In the genomic region with DNA sequence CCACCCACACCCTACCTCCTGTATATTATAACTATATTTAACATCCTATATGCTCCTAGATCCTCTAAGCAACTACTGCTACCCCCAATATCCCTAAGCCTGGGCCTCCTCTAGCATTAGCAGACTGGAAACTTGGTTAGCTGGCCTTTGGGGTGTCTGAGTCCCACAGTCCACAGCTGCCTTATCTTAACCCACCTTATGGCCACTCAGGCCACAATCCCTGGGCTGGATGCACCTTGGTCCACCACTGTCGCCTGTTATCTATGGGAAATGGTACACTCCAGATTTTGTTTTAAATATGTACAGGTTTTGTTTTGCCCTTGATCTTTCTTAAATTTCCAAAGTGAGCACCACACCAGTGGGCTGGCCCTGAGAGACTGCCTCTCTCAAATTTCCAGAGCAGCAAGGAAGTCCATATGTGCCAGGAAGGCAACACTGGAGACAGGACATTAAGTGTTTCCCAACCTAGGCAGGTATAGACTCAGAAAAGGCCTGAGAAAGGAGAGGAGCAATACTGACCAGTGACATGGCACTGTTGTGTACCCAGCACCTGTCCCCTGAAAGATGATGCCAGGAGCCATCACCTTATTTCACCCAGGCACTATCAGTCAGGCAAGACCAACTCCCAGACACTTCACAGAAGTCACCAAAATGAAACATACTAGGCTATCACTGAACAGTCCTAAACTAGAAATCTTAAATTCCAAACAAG, we compare ENCODE assay signal across 31 cellular contexts. TPM values are rescaled to one million over a fixed set of nuclear protein-coding genes. Genes with fewer than 3 reads are reported as not detected.
"Had no signal": no experiment of that assay in that cellular context is flagged by ENCODE, and none has a peak within 500 bp of the region (broad histone marks: within the 10 kb centered on the region; RNA-seq: fewer than 3 reads in every experiment).

No MANE protein-coding gene starts in this region.

- ATAC-seq: activated T-cell treated with anti-CD3 and anti-CD28 coated beads, Interleukin-2, amount 50 U/mL, for 72 hours had no signal

- H3K4me1 ChIP-seq: adrenal gland, Peyer's patch, SJCRH30 had no signal

- H3K27me3 ChIP-seq: Peyer's patch, SJCRH30 had no signal

- H3K9me3 ChIP-seq: adrenal gland, Peyer's patch, SJCRH30, SK-N-SH had no signal

- H3K27ac ChIP-seq: adrenal gland, Peyer's patch, RWPE1, SJCRH30, VCaP had no signal

- H3K36me3 ChIP-seq: adrenal gland, Peyer's patch, SJCRH30 had no signal

- DNase-seq: activated CD4-positive, alpha-beta memory T cell treated with anti-CD3 and anti-CD28 coated beads for 36 hours; activated CD4-positive, alpha-beta T cell treated with anti-CD3 and anti-CD28 coated beads, Interleukin-2, amount 10 ng/mL, durations not matched to agents 7 days and 5 days; activated CD4-positive, CD25-positive, alpha-beta regulatory T cell; activated gamma-delta T cell treated with Interleukin-2 at 50 U/mL for 16 hours; activated naive CD4-positive, alpha-beta T cell treated with anti-CD3 and anti-CD28 coated beads, Interleukin-2, amount 10 ng/mL, durations not matched to agents 7 days and 5 days; activated naive CD8-positive, alpha-beta T cell treated with anti-CD3 and anti-CD28 coated beads for 36 hours; activated T-cell treated with anti-CD3 and anti-CD28 coated beads, Interleukin-2, amount 50 U/mL, for 72 hours; adrenal gland; anterior cingulate cortex; cerebellar nuclear complex; KG1; NCI-H1092; NCI-H1417; NCI-H1930; NCI-H2171 treated with DMSO at 0.1 percent for 48 hours; NCI-H226; NCI-H510A; NCI-H526 treated with DMSO at 0.1 percent for 48 hours; NCI-H82; Peyer's patch; Right ventricle myocardium superior; SJCRH30; SK-N-SH; T-helper 1 cell had no signal

- H3K4me3 ChIP-seq: adrenal gland, Peyer's patch, SJCRH30 had no signal

RNA-seq across cellular contexts. Expression of gene PFKFB1, which starts 0.9 kb away (rescaled TPM):
- total RNA-seq: LHCN-M2, M059J, Peyer's patch had no signal

RNA-seq across cellular contexts. Expression of gene ALAS2, which starts 37.7 kb away (rescaled TPM):
- total RNA-seq: activated CD4-positive, alpha-beta memory T cell treated with anti-CD3 and anti-CD28 coated beads for 36 hours; activated CD4-positive, alpha-beta T cell treated with anti-CD3 and anti-CD28 coated beads, Interleukin-2, amount 10 ng/mL, durations not matched to agents 7 days and 5 days; activated CD8-positive, alpha-beta memory T cell treated with anti-CD3 and anti-CD28 coated beads for 36 hours; activated naive CD8-positive, alpha-beta T cell treated with anti-CD3 and anti-CD28 coated beads for 36 hours; activated T-cell treated with anti-CD3 and anti-CD28 coated beads, Interleukin-2, amount 50 U/mL, for 72 hours; activated T-helper 2 cell treated with anti-CD3 and anti-CD28 coated beads, Interferon-gamma antibody, Interleukin-2, Interleukin-4, amounts not matched to agents 10 μg/mL and 5 μg/mL and 100 μg/mL, durations not matched to agents 14 hours and 24 hours and 36 hours; LHCN-M2; M059J; Peyer's patch; SJCRH30; T-helper 2 cell treated with Interferon-gamma antibody and Interleukin-4, amounts not matched to agents 100 ng/mL and 5 ng/mL, for 36 hours had no signal
- polyA plus RNA-seq: SK-N-SH had no signal
